In genomic region chrY:19589664-19590063, GRCh38 we compare ENCODE assay signal across 7 cellular contexts.
"Had no signal": no experiment of that assay in that cellular context is flagged by ENCODE, and none has a peak within 500 bp of the region (broad histone marks: within the 10 kb centered on the region; RNA-seq: fewer than 3 reads in every experiment).

No MANE protein-coding gene starts in this region.

- H3K27ac ChIP-seq: HL-60, KMS-11 had no signal

- ATAC-seq: K562 had no signal

- H3K4me3 ChIP-seq: K562 had no signal

- DNase-seq: IMR-90, KBM-7, KG1 had no signal

- H3K4me2 ChIP-seq: KMS-11 had no signal

- H3K9ac ChIP-seq: KMS-11 had no signal

- FAIRE-seq: HTR-8/SVneo, K562 had no signal
